ENCODE assay signal across 9 cellular contexts in genomic region chr16:53510704-53511070, GRCh38.
A peak's percentile ranks its signal among the peaks of the same experiment; 100 is the strongest.
DNase-seq lines count a peak whose midpoint lies in the region; ATAC-seq, FAIRE-seq and TF ChIP-seq lines count a peak whose summit lies in the region.
"Had no signal": no experiment of that assay in that cellular context is flagged by ENCODE, and none has a peak within 500 bp of the region (broad histone marks: within the 10 kb centered on the region; RNA-seq: fewer than 3 reads in every experiment).

No MANE protein-coding gene starts in this region.

- H3K9me3 ChIP-seq in SU-DHL-6 (ENCODE audit: insufficient read depth, low read length), result no peaks in the 10 kb centered on the region
- peaks cover 0 to 4% (median 0%) of the 10 kb centered on the region in 5 donors for H3K9me3 ChIP-seq in subcutaneous abdominal adipose tissue (ENCODE audit: control insufficient read depth in 5 of 5, low read length in 5 of 5)

- no peak for ATAC-seq in GM19452 (IDR thresholded peaks at IDR 0.05; ENCODE audit: unreplicated experiment)
- no peak for ATAC-seq in GM18870 (IDR thresholded peaks at IDR 0.05; ENCODE audit: unreplicated experiment)

- H3K27me3 ChIP-seq in SU-DHL-6 (ENCODE audit: low read length) (no peaks in the 10 kb centered on the region), subcutaneous abdominal adipose tissue (ENCODE audit: control insufficient read depth in 5 of 5, insufficient read depth in 4 of 5, low read length in 5 of 5) (no peaks in the 10 kb centered on the region)

- no peak overlapping the region for H3K4me2 ChIP-seq in SU-DHL-6 (ENCODE audit: low read depth, low read length, poor library complexity, severe bottlenecking)

- H3K9me2 ChIP-seq in SU-DHL-6 (replicated peaks; ENCODE audit: insufficient read depth, low read length), result no peaks in the 10 kb centered on the region

- H3K9ac ChIP-seq in SU-DHL-6 (ENCODE audit: low read length) (no peak overlapping the region), subcutaneous abdominal adipose tissue (ENCODE audit: low read length in 5 of 5) (no peak overlapping the region)

- H3K36me3 ChIP-seq in SU-DHL-6 (ENCODE audit: low read length) (no peaks in the 10 kb centered on the region), subcutaneous abdominal adipose tissue (ENCODE audit: control insufficient read depth in 5 of 5, insufficient read depth in 5 of 5, low read length in 5 of 5) (no peaks in the 10 kb centered on the region)

- peak overlapping the region; percentile 9 for H2AFZ ChIP-seq in SU-DHL-6 (ENCODE audit: low read depth, low read length, severe bottlenecking)

- peak overlapping the region; percentile 55 for H3K27ac Mint-ChIP-seq in activated naive CD4-positive, alpha-beta T cell treated with anti-CD3 and anti-CD28 coated beads, Interleukin-2, amount 50 U/mL, for 24 hours

- no peaks in the 10 kb centered on the region for H3K27me3 Mint-ChIP-seq in activated naive CD4-positive, alpha-beta T cell treated with anti-CD3 and anti-CD28 coated beads, Interleukin-2, amount 50 U/mL, for 24 hours

- peak; percentile 3 for TF ChIP-seq CTCF in SU-DHL-6 (IDR thresholded peaks at IDR 0.05; ENCODE audit: insufficient read depth, low read length, poor library complexity, severe bottlenecking)

- H3F3A ChIP-seq in SU-DHL-6 (ENCODE audit: insufficient read depth), result no peaks in the 10 kb centered on the region

- peaks cover 26% of the 10 kb centered on the region for H3K4me1 Mint-ChIP-seq in activated naive CD4-positive, alpha-beta T cell treated with anti-CD3 and anti-CD28 coated beads, Interleukin-2, amount 50 U/mL, for 24 hours

- H3K4me3 ChIP-seq in SU-DHL-6 (ENCODE audit: insufficient read depth, low read length, poor library complexity, severe bottlenecking) (no peak overlapping the region), subcutaneous abdominal adipose tissue (ENCODE audit: low read depth in 1 of 5, low read length in 5 of 5) (peak overlapping the region in 1 of 5 donors; percentile 40)

- H3K27ac ChIP-seq in SU-DHL-6 (ENCODE audit: low read depth, low read length), result no peak overlapping the region
- peak overlapping the region; percentile 43 for H3K27ac ChIP-seq in subcutaneous abdominal adipose tissue (ENCODE audit: low read depth, low read length)

- peaks cover 0 to 37% (median 8%) of the 10 kb centered on the region in 5 donors for H3K4me1 ChIP-seq in subcutaneous abdominal adipose tissue (ENCODE audit: control insufficient read depth in 5 of 5, insufficient read depth in 5 of 5, low read length in 5 of 5)

- no peaks in the 10 kb centered on the region for H4K20me1 ChIP-seq in SU-DHL-6 (ENCODE audit: low read depth, low read length)

- FAIRE-seq in islet of Langerhans (lab: Jason Lieb, UNC), result peak; percentile 87

- no peaks in the 10 kb centered on the region for H3K9me3 Mint-ChIP-seq in activated naive CD4-positive, alpha-beta T cell treated with anti-CD3 and anti-CD28 coated beads, Interleukin-2, amount 50 U/mL, for 24 hours

- H3K79me2 ChIP-seq in SU-DHL-6 (ENCODE audit: insufficient read depth, low read length), result no peaks in the 10 kb centered on the region

- no peak overlapping the region for H3K4me3 Mint-ChIP-seq in activated naive CD4-positive, alpha-beta T cell treated with anti-CD3 and anti-CD28 coated beads, Interleukin-2, amount 50 U/mL, for 24 hours

- peaks cover 4% of the 10 kb centered on the region for H3K36me3 Mint-ChIP-seq in activated naive CD4-positive, alpha-beta T cell treated with anti-CD3 and anti-CD28 coated beads, Interleukin-2, amount 50 U/mL, for 24 hours

- DNase-seq in activated naive CD4-positive, alpha-beta T cell treated with Interleukin-2 at 50 U/mL for 16 hours, result no peak
- DNase-seq in LoVo (ENCODE audit: low spot score), result no peak
- DNase-seq: NCI-H748 treated with DMSO at 0.1 percent for 48 hours had no signal
